ENCODE assay signal across 20 cellular contexts in genomic region chr6:55668625-55669024, GRCh38.
DNase-seq lines count a peak whose midpoint lies in the region; ATAC-seq, FAIRE-seq and TF ChIP-seq lines count a peak whose summit lies in the region.
"Had no signal": no experiment of that assay in that cellular context is flagged by ENCODE, and none has a peak within 500 bp of the region (broad histone marks: within the 10 kb centered on the region; RNA-seq: fewer than 3 reads in every experiment).

No MANE protein-coding gene starts in this region.

- H3K9me3 Mint-ChIP-seq in MCF 10A (ENCODE audit: unreplicated experiment): peaks cover 5% of the 10 kb centered on the region

- no peak for TF ChIP-seq CTCF in breast epithelium (IDR thresholded peaks at IDR 0.05)
- TF ChIP-seq CTCF in MCF 10A (IDR thresholded peaks at IDR 0.05; ENCODE audit: unreplicated experiment): no peak

- ATAC-seq in aorta (ENCODE audit: low FRiP score) (peak; percentile 46), GM18861 (IDR thresholded peaks at IDR 0.05; ENCODE audit: unreplicated experiment) (no peak), HG03196 (IDR thresholded peaks at IDR 0.05; ENCODE audit: unreplicated experiment) (no peak)
- ATAC-seq: activated CD4-positive, CD25-positive, alpha-beta regulatory T cell treated with anti-CD3 and anti-CD28 coated beads, Interleukin-2, amount 50 U/mL, for 24 hours; left lobe of liver had no signal

- no peaks in the 10 kb centered on the region for H3K36me3 Mint-ChIP-seq in MCF 10A (ENCODE audit: insufficient read depth, unreplicated experiment)
- H3K36me3 Mint-ChIP-seq: CD8-positive, alpha-beta memory T cell had no signal

- DNase-seq in breast epithelium (ENCODE audit: low spot score in 2 of 2): no peak
- DNase-seq in MCF 10A (ENCODE audit: unreplicated experiment): no peak
- DNase-seq in fibroblast of peridontal ligament (ENCODE audit: extremely low read depth): peak; percentile 53
- DNase-seq in aorta: no peak
- DNase-seq in urothelium cell line (ENCODE audit: low spot score): no peak
- DNase-seq: 8988T; activated T-cell treated with anti-CD3 and anti-CD28 coated beads for 4 hours; CD8-positive, alpha-beta memory T cell; GF-D8; head of caudate nucleus; HFFc6; NCI-H1048; NCI-H2227 treated with DMSO at 0.1 percent for 48 hours; OCI-M1; T-helper 1 cell had no signal

- intact Hi-C loops in breast epithelium (cut with DNase I; ENCODE audit: low total_unique reads): no loop called here
- intact Hi-C loops in MCF 10A (cut with micrococcal nuclease): no loop called here
- intact Hi-C loops in aorta (cut with DNase I): no loop called here

- no peak for FAIRE-seq in urothelium cell line (lab: Jason Lieb, UNC)

- H3K36me3 ChIP-seq in breast epithelium (no peaks in the 10 kb centered on the region), mesodermal cell (ENCODE audit: control insufficient read depth, insufficient read depth, low read length) (no peaks in the 10 kb centered on the region), aorta (ENCODE audit: control insufficient read depth in 1 of 2, insufficient read depth in 2 of 2, low read length in 1 of 2) (no peaks in the 10 kb centered on the region)

- 90 to 97% methylated on average over 2 to 3 of the region's 4 CpGs for WGBS in mesodermal cell (ENCODE audit: insufficient coverage in 2 of 2), 2 experiments
- WGBS in aorta, 2 donors: 17 to 20% methylated on average over 4 of the region's 4 CpGs

- POLR2A ChIA-PET in MCF 10A (lab: Yijun Ruan, JAX): interaction anchor here (0.5 kb wide), 1 partner anchor 216 kb away, joined by 3 read pairs; no protein-coding TSS in a partner anchor

- H3K4me1 ChIP-seq in breast epithelium: no peaks in the 10 kb centered on the region
- no peaks in the 10 kb centered on the region for H3K4me1 ChIP-seq in mesodermal cell (ENCODE audit: control insufficient read depth, insufficient read depth, low read length, poor library complexity, severe bottlenecking)
- no peaks in the 10 kb centered on the region for H3K4me1 ChIP-seq in aorta (ENCODE audit: control insufficient read depth in 1 of 2, insufficient read depth in 2 of 2, low read length in 2 of 2)

- TF ChIP-seq POLR2A in breast epithelium (IDR thresholded peaks at IDR 0.05): no peak

- H3K27ac Mint-ChIP-seq in MCF 10A (ENCODE audit: low read depth, unreplicated experiment): no peak overlapping the region
- H3K27ac Mint-ChIP-seq: CD8-positive, alpha-beta memory T cell; HFFc6 had no signal

- no peak overlapping the region for H3K4me3 ChIP-seq in breast epithelium
- H3K4me3 ChIP-seq in mesodermal cell (ENCODE audit: extremely low read depth, insufficient read depth, low read length, poor library complexity, severe bottlenecking): no peak overlapping the region
- no peak overlapping the region for H3K4me3 ChIP-seq in aorta (ENCODE audit: low read length in 2 of 2)

- no TSS peak for BruUV-seq in MCF 10A (replicated peaks; lab: Mats Ljungman, UMichigan)

- H3K27ac ChIP-seq in breast epithelium: peak overlapping the region; percentile 33 to 48
- H3K27ac ChIP-seq in mesodermal cell (ENCODE audit: low read depth, low read length, severe bottlenecking): peak overlapping the region; percentile 37
- H3K27ac ChIP-seq in aorta (ENCODE audit: low read depth in 1 of 2, low read length in 2 of 2): no peak overlapping the region

- H3K9me3 ChIP-seq in breast epithelium (peaks cover 0 to 6% of the 10 kb centered on the region in 2 donors), mesodermal cell (ENCODE audit: control insufficient read depth, low read length) (no peaks in the 10 kb centered on the region), aorta (ENCODE audit: control insufficient read depth, low read length) (peaks cover 1% of the 10 kb centered on the region)

- CTCF ChIA-PET in MCF 10A (lab: Yijun Ruan, JAX): no interaction called here

- H3K4me1 Mint-ChIP-seq in MCF 10A (ENCODE audit: insufficient read depth, unreplicated experiment): no peaks in the 10 kb centered on the region
- H3K4me1 Mint-ChIP-seq: CD8-positive, alpha-beta memory T cell had no signal

- H3K27me3 ChIP-seq in breast epithelium (no peaks in the 10 kb centered on the region), aorta (ENCODE audit: control insufficient read depth in 1 of 2, insufficient read depth in 2 of 2, low read length in 1 of 2) (no peaks in the 10 kb centered on the region)

- no peaks in the 10 kb centered on the region for H3K27me3 Mint-ChIP-seq in MCF 10A (ENCODE audit: insufficient read depth, unreplicated experiment)
- H3K27me3 Mint-ChIP-seq: CD8-positive, alpha-beta memory T cell had no signal

- no peak overlapping the region for H3K4me3 Mint-ChIP-seq in MCF 10A (ENCODE audit: unreplicated experiment)
- H3K4me3 Mint-ChIP-seq: CD8-positive, alpha-beta memory T cell; HFFc6 had no signal

Comparison
In these comparisons a context has a peak if more than half of its experiments do, and no peak if none do; other contexts are left out.
1. H3K27ac ChIP-seq: peak in breast epithelium (2 of 2) and mesodermal cell (single experiment); none in aorta (0 of 2).